ENCODE assay signal across 1 cellular context in genomic region chr2:104856086-104856972, GRCh38.
TF ChIP-seq lines count a peak whose summit lies in the region.

No MANE protein-coding gene starts in this region.

TF ChIP-seq in H1, 55 proteins besides CTCF, POLR2A, EP300 and RAD21 (continued from another document):
- peak; percentile 81 for TF ChIP-seq MAX (IDR thresholded peaks at IDR 0.05)
- peak; percentile 99 for TF ChIP-seq EZH2 (IDR thresholded peaks at IDR 0.05; ENCODE audit: low read depth, low read length, severe bottlenecking)
- no peak for TF ChIP-seq BCL11A (IDR thresholded peaks at IDR 0.05; ENCODE audit: low read depth in 2 of 2, low read length in 2 of 2)
- TF ChIP-seq CHD1 (IDR thresholded peaks at IDR 0.05; ENCODE audit: low read depth, low read length): no peak
- TF ChIP-seq CHD2 (IDR thresholded peaks at IDR 0.05; ENCODE audit: low read length): no peak
- TF ChIP-seq RBBP5 (IDR thresholded peaks at IDR 0.05; ENCODE audit: borderline replicate concordance, low read depth, low read length): peak; percentile 29; the same call in 1 of the 2 replicates
- no peak for TF ChIP-seq CBX5 (IDR thresholded peaks at IDR 0.05; ENCODE audit: low read depth, low read length)
